In genomic region chr2:161028581-161028980, GRCh38 we compare ENCODE assay signal across 17 cellular contexts.
"Had no signal": no experiment of that assay in that cellular context is flagged by ENCODE, and none has a peak within 500 bp of the region (broad histone marks: within the 10 kb centered on the region; RNA-seq: fewer than 3 reads in every experiment).

No MANE protein-coding gene starts in this region.

- H3K27ac Mint-ChIP-seq: activated CD4-positive, alpha-beta T cell treated with anti-CD3 and anti-CD28 coated beads, Interleukin-2, amount 10 ng/mL, durations not matched to agents 24 days and 14 days; activated T-helper 2 cell treated with anti-CD3 and anti-CD28 coated beads, Interferon-gamma antibody, Interleukin-2, Interleukin-4, amounts not matched to agents 10 μg/mL and 5 μg/mL and 100 μg/mL, durations not matched to agents 14 hours and 24 hours and 36 hours had no signal

- H3K36me3 ChIP-seq: cardiac muscle cell, lower lobe of right lung, prostate gland, uterus had no signal

- H3K27me3 ChIP-seq: cardiac muscle cell, testis, uterus had no signal

- ATAC-seq: left lobe of liver; lower lobe of right lung; naive thymus-derived CD4-positive, alpha-beta T cell had no signal

- DNase-seq: activated CD4-positive, alpha-beta T cell treated with anti-CD3 and anti-CD28 coated beads, Interleukin-2, amount 10 ng/mL, durations not matched to agents 24 days and 14 days; activated naive CD4-positive, alpha-beta T cell; amygdala; erythroblast; foreskin fibroblast; lower lobe of right lung; stimulated activated CD4-positive, alpha-beta T cell treated with anti-CD3 and anti-CD28 coated beads, Interleukin-2, amount 100 ng/mL, for 48 hours; stimulated activated CD8-positive, alpha-beta memory T cell treated with anti-CD3 and anti-CD28 coated beads, Interleukin-4, amount 100 ng/mL, for 48 hours; stimulated activated naive CD4-positive, alpha-beta T cell; testis; trophoblast cell; uterus had no signal

- H3K9me3 Mint-ChIP-seq: activated T-helper 2 cell treated with anti-CD3 and anti-CD28 coated beads, Interferon-gamma antibody, Interleukin-2, Interleukin-4, amounts not matched to agents 10 μg/mL and 5 μg/mL and 100 μg/mL, durations not matched to agents 14 hours and 24 hours and 36 hours had no signal

- H3K4me3 Mint-ChIP-seq: activated CD4-positive, alpha-beta T cell treated with anti-CD3 and anti-CD28 coated beads, Interleukin-2, amount 10 ng/mL, durations not matched to agents 24 days and 14 days; naive thymus-derived CD4-positive, alpha-beta T cell had no signal

- H3K4me3 ChIP-seq: cardiac muscle cell, lower lobe of right lung, prostate gland, testis, uterus had no signal
